9 cellular contexts compared by ENCODE assay signal in genomic region chr7:13988011-13988410, GRCh38. TPM values are rescaled to one million over a fixed set of nuclear protein-coding genes. Genes with fewer than 3 reads are reported as not detected.
DNase-seq lines count a peak whose midpoint lies in the region; FAIRE-seq and TF ChIP-seq lines count a peak whose summit lies in the region.
"Had no signal": no experiment of that assay in that cellular context is flagged by ENCODE, and none has a peak within 500 bp of the region (broad histone marks: within the 10 kb centered on the region; RNA-seq: fewer than 3 reads in every experiment).

No MANE protein-coding gene starts in this region.

- WGBS in stomach, 5 donors: 17 to 40% (median 23%) methylated on average over 8 of the region's 8 CpGs

- H3K36me3 ChIP-seq in left ventricle myocardium inferior (no peaks in the 10 kb centered on the region), stomach (no peaks in the 10 kb centered on the region)

- TF ChIP-seq EP300 in stomach (IDR thresholded peaks at IDR 0.05): no peak

- no peak for FAIRE-seq in H54 (lab: Jason Lieb, UNC)

- no peaks in the 10 kb centered on the region for H3K27me3 ChIP-seq in left ventricle myocardium inferior (ENCODE audit: low read depth)
- no peaks in the 10 kb centered on the region for H3K27me3 ChIP-seq in stomach

- DNase-seq in NCI-H1105 treated with DMSO at 0.1 percent for 48 hours (lab: John Stamatoyannopoulos, UW) (peak; percentile 26), NCI-H1105 (lab: John Stamatoyannopoulos, UW) (no peak), left ventricle myocardium inferior (no peak), stomach (no peak), H54 (ENCODE audit: insufficient read length, low spot score) (no peak), kidney tubule cell (ENCODE audit: low spot score) (no peak)
- DNase-seq in activated naive CD4-positive, alpha-beta T cell treated with Interleukin-2 at 50 U/mL for 16 hours: no peak
- DNase-seq: activated naive CD4-positive, alpha-beta T cell treated with anti-CD3 and anti-CD28 coated beads for 36 hours had no signal

- peak overlapping the region; percentile 85 for H3K4me3 ChIP-seq in WI38 (ENCODE audit: low read depth, low read length)
- H3K4me3 ChIP-seq in left ventricle myocardium inferior: peak overlapping the region; percentile 75
- H3K4me3 ChIP-seq in stomach: peak overlapping the region in 3 of 4 donors; percentile 53 to 70 (median 67)

- H3K9me3 ChIP-seq in left ventricle myocardium inferior (replicated peaks): no peaks in the 10 kb centered on the region
- no peaks in the 10 kb centered on the region for H3K9me3 ChIP-seq in stomach

- TF ChIP-seq POLR2A in stomach (IDR thresholded peaks at IDR 0.05) (no peak), H54 (IDR thresholded peaks at IDR 0.05; ENCODE audit: low read depth, low read length) (no peak)

- H3K4me1 ChIP-seq in left ventricle myocardium inferior: peaks cover 55% of the 10 kb centered on the region
- peaks cover 0 to 25% (median 17%) of the 10 kb centered on the region in 4 donors for H3K4me1 ChIP-seq in stomach

- intact Hi-C loops in left ventricle myocardium inferior (cut with micrococcal nuclease): no loop called here
- intact Hi-C loops in stomach (cut with DNase I; ENCODE audit: low total_unique reads): no loop called here

- TF ChIP-seq CTCF in WI38 (IDR thresholded peaks at IDR 0.05; ENCODE audit: low read depth, low read length) (no peak), left ventricle myocardium inferior (IDR thresholded peaks at IDR 0.05; ENCODE audit: borderline replicate concordance) (no peak), stomach (IDR thresholded peaks at IDR 0.05) (no peak)

- peak overlapping the region; percentile 94 for H3K27ac ChIP-seq in left ventricle myocardium inferior (replicated peaks)
- H3K27ac ChIP-seq in stomach: peak overlapping the region in 1 of 5 donors; percentile 89

RNA-seq across cellular contexts. Expression of gene ETV1, which starts 1.5 kb away (rescaled TPM):
- 59.7 TPM for total RNA-seq in left ventricle myocardium inferior
- 10 to 100 TPM in 1 of 5 donors, 1 to 10 TPM in 3, under 1 TPM in 1; 0.29 to 17.6 (median 1.4) TPM for total RNA-seq in stomach
- polyA plus RNA-seq in stomach: 1 to 10 TPM in 2 of 3 donors, under 1 TPM in 1; 0.88 to 2.3 (median 1.2) TPM
- total RNA-seq: activated naive CD4-positive, alpha-beta T cell treated with anti-CD3 and anti-CD28 coated beads for 36 hours had no signal
